1 cellular context compared by ENCODE assay signal in the genomic region with DNA sequence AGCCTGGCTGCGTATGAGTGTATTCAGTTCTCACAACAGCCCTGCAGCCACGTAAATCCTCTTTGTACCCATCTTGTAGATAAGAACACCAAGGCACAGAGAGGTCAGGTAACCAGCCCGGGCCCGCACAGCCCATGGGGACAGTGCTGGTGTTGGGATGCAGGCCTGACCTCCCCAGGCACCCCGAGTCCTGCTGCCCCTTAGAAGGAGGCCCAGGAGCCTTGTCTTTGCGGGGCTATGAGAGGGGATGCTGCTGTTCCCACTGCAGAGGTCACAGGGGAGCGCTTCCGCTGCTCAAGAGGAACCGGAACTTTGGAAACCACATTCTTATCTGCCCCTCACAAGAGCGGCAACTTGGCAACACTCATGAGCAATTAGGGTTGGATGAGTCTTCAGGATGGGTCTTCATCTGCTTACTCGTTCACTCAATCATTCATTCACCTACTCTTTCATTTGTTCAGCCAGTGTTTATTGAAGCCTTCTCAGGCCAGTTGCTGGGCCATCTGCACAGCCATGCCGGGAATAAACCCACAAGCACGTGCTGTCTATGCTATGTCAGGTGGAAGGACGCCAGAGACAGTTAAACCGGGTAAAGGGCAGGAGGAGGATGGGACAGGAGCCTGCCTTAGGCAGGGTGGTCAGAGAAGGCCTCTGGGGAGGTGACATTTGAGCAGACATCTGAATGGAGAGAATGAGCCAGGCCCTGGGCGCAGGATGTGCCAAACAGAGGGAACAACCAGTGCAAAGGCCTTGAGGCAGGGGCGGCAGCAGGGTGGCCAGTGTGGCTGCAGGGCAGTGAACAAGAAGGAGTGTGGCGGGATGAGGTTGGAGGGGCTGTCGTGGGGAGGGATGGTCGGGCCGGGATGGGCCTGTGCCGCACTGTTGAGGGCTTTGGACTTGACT.
A peak's percentile ranks its signal among the peaks of the same experiment; 100 is the strongest.
TF ChIP-seq lines count a peak whose summit lies in the region.

No MANE protein-coding gene starts in this region.

TF ChIP-seq in K562, 482 proteins besides CTCF, POLR2A, EP300 and RAD21 (continued from another document and continues in another):
- TF ChIP-seq, protein P1, sequence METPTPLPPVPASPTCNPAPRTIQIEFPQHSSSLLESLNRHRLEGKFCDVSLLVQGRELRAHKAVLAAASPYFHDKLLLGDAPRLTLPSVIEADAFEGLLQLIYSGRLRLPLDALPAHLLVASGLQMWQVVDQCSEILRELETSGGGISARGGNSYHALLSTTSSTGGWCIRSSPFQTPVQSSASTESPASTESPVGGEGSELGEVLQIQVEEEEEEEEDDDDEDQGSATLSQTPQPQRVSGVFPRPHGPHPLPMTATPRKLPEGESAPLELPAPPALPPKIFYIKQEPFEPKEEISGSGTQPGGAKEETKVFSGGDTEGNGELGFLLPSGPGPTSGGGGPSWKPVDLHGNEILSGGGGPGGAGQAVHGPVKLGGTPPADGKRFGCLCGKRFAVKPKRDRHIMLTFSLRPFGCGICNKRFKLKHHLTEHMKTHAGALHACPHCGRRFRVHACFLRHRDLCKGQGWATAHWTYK (CRISPR knock-in tag; IDR thresholded peaks at IDR 0.05): no peak; the same call in 1 of the 2 replicates
- no peak for TF ChIP-seq BMI1 (IDR thresholded peaks at IDR 0.05; ENCODE audit: low read length)
- TF ChIP-seq, protein P2, sequence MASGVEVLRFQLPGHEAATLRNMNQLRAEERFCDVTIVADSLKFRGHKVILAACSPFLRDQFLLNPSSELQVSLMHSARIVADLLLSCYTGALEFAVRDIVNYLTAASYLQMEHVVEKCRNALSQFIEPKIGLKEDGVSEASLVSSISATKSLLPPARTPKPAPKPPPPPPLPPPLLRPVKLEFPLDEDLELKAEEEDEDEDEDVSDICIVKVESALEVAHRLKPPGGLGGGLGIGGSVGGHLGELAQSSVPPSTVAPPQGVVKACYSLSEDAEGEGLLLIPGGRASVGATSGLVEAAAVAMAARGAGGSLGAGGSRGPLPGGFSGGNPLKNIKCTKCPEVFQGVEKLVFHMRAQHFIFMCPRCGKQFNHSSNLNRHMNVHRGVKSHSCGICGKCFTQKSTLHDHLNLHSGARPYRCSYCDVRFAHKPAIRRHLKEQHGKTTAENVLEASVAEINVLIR (CRISPR knock-in tag; IDR thresholded peaks at IDR 0.05): no peak
- peak; percentile 56; the same call in 1 of the 2 replicates for TF ChIP-seq ZNF134 (CRISPR knock-in tag; conservative IDR thresholded peaks at IDR 0.05)
- no peak for TF ChIP-seq ARHGAP35 (IDR thresholded peaks at IDR 0.05; ENCODE audit: partially characterized antibody)
- no peak for TF ChIP-seq LARP7 (IDR thresholded peaks at IDR 0.05)
- TF ChIP-seq XRCC3 (IDR thresholded peaks at IDR 0.05): no peak
- TF ChIP-seq FOXK1 (CRISPR knock-in tag; IDR thresholded peaks at IDR 0.05; ENCODE audit: borderline replicate concordance): no peak
- no peak for TF ChIP-seq NR4A1 (CRISPR knock-in tag; IDR thresholded peaks at IDR 0.05)
- TF ChIP-seq NR4A1 (tag; IDR thresholded peaks at IDR 0.05): peak; percentile 73
- TF ChIP-seq, protein P3, sequence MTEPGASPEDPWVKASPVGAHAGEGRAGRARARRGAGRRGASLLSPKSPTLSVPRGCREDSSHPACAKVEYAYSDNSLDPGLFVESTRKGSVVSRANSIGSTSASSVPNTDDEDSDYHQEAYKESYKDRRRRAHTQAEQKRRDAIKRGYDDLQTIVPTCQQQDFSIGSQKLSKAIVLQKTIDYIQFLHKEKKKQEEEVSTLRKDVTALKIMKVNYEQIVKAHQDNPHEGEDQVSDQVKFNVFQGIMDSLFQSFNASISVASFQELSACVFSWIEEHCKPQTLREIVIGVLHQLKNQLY (CRISPR knock-in tag; conservative IDR thresholded peaks at IDR 0.05): 0 out of 4 replicates have a peak, but pooled peaks of 1 of the 2 experiments have one; percentile 47
- no peak for TF ChIP-seq TRIM28 (IDR thresholded peaks at IDR 0.05)
- TF ChIP-seq, protein P4, sequence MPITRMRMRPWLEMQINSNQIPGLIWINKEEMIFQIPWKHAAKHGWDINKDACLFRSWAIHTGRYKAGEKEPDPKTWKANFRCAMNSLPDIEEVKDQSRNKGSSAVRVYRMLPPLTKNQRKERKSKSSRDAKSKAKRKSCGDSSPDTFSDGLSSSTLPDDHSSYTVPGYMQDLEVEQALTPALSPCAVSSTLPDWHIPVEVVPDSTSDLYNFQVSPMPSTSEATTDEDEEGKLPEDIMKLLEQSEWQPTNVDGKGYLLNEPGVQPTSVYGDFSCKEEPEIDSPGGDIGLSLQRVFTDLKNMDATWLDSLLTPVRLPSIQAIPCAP (CRISPR knock-in tag; IDR thresholded peaks at IDR 0.05; ENCODE audit: borderline replicate concordance): no peak
- TF ChIP-seq, protein P5, sequence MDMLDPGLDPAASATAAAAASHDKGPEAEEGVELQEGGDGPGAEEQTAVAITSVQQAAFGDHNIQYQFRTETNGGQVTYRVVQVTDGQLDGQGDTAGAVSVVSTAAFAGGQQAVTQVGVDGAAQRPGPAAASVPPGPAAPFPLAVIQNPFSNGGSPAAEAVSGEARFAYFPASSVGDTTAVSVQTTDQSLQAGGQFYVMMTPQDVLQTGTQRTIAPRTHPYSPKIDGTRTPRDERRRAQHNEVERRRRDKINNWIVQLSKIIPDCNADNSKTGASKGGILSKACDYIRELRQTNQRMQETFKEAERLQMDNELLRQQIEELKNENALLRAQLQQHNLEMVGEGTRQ (CRISPR knock-in tag; IDR thresholded peaks at IDR 0.05): no peak
- no peak for TF ChIP-seq ZNF324 (CRISPR knock-in tag; IDR thresholded peaks at IDR 0.05)
- TF ChIP-seq, protein P6, sequence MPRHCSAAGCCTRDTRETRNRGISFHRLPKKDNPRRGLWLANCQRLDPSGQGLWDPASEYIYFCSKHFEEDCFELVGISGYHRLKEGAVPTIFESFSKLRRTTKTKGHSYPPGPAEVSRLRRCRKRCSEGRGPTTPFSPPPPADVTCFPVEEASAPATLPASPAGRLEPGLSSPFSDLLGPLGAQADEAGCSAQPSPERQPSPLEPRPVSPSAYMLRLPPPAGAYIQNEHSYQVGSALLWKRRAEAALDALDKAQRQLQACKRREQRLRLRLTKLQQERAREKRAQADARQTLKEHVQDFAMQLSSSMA (CRISPR knock-in tag; IDR thresholded peaks at IDR 0.05): no peak
- no peak for TF ChIP-seq RBM17 (IDR thresholded peaks at IDR 0.05; ENCODE audit: borderline replicate concordance, low read depth, low read length)
- no peak for TF ChIP-seq RHOXF2B (CRISPR knock-in tag; conservative IDR thresholded peaks at IDR 0.05)
- no peak for TF ChIP-seq SAFB2 (IDR thresholded peaks at IDR 0.05; ENCODE audit: borderline replicate concordance, low read depth, low read length, severe bottlenecking)
- TF ChIP-seq, protein P7, sequence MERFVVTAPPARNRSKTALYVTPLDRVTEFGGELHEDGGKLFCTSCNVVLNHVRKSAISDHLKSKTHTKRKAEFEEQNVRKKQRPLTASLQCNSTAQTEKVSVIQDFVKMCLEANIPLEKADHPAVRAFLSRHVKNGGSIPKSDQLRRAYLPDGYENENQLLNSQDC (CRISPR knock-in tag; IDR thresholded peaks at IDR 0.05): no peak
- no peak for TF ChIP-seq ZNF140 (CRISPR knock-in tag; IDR thresholded peaks at IDR 0.05)
- peak; percentile 31; the same call in 1 of the 2 replicates for TF ChIP-seq ZNF239 (CRISPR knock-in tag; IDR thresholded peaks at IDR 0.05)
- TF ChIP-seq SRSF7 (optimal IDR thresholded peaks at IDR 0.05; ENCODE audit: low read depth, low read length): no peak
- peak; percentile 93 for TF ChIP-seq NR2C1 (IDR thresholded peaks at IDR 0.05)
- peak; percentile 94 for TF ChIP-seq NR2C1 (tag; IDR thresholded peaks at IDR 0.05)
- peak; percentile 22 for TF ChIP-seq TBP (optimal IDR thresholded peaks at IDR 0.05; ENCODE audit: low read depth, low read length)
- TF ChIP-seq, protein P8, sequence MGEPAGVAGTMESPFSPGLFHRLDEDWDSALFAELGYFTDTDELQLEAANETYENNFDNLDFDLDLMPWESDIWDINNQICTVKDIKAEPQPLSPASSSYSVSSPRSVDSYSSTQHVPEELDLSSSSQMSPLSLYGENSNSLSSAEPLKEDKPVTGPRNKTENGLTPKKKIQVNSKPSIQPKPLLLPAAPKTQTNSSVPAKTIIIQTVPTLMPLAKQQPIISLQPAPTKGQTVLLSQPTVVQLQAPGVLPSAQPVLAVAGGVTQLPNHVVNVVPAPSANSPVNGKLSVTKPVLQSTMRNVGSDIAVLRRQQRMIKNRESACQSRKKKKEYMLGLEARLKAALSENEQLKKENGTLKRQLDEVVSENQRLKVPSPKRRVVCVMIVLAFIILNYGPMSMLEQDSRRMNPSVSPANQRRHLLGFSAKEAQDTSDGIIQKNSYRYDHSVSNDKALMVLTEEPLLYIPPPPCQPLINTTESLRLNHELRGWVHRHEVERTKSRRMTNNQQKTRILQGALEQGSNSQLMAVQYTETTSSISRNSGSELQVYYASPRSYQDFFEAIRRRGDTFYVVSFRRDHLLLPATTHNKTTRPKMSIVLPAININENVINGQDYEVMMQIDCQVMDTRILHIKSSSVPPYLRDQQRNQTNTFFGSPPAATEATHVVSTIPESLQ (CRISPR knock-in tag; IDR thresholded peaks at IDR 0.05): peak; percentile 77; the same call in 1 of the 2 replicates
- no peak for TF ChIP-seq ZC3H8 (IDR thresholded peaks at IDR 0.05)
- TF ChIP-seq, protein P9, sequence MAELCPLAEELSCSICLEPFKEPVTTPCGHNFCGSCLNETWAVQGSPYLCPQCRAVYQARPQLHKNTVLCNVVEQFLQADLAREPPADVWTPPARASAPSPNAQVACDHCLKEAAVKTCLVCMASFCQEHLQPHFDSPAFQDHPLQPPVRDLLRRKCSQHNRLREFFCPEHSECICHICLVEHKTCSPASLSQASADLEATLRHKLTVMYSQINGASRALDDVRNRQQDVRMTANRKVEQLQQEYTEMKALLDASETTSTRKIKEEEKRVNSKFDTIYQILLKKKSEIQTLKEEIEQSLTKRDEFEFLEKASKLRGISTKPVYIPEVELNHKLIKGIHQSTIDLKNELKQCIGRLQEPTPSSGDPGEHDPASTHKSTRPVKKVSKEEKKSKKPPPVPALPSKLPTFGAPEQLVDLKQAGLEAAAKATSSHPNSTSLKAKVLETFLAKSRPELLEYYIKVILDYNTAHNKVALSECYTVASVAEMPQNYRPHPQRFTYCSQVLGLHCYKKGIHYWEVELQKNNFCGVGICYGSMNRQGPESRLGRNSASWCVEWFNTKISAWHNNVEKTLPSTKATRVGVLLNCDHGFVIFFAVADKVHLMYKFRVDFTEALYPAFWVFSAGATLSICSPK (IDR thresholded peaks at IDR 0.05; ENCODE audit: borderline replicate concordance): no peak
- no peak for TF ChIP-seq ZNF224 (CRISPR knock-in tag; IDR thresholded peaks at IDR 0.05)
- TF ChIP-seq, protein P10, sequence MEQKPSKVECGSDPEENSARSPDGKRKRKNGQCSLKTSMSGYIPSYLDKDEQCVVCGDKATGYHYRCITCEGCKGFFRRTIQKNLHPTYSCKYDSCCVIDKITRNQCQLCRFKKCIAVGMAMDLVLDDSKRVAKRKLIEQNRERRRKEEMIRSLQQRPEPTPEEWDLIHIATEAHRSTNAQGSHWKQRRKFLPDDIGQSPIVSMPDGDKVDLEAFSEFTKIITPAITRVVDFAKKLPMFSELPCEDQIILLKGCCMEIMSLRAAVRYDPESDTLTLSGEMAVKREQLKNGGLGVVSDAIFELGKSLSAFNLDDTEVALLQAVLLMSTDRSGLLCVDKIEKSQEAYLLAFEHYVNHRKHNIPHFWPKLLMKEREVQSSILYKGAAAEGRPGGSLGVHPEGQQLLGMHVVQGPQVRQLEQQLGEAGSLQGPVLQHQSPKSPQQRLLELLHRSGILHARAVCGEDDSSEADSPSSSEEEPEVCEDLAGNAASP (IDR thresholded peaks at IDR 0.05): no peak
- no peak for TF ChIP-seq HNRNPUL1 (IDR thresholded peaks at IDR 0.05; ENCODE audit: low read length)
- TF ChIP-seq ILK (tag; IDR thresholded peaks at IDR 0.05; ENCODE audit: borderline replicate concordance, low read depth): no peak
- TF ChIP-seq RBFOX2 (IDR thresholded peaks at IDR 0.05; ENCODE audit: low read depth, low read length): peak; percentile 54; the same call in 1 of the 2 replicates
- no peak for TF ChIP-seq ZNF717 (CRISPR knock-in tag; IDR thresholded peaks at IDR 0.05)
- peak; percentile 74 for TF ChIP-seq NEUROD1 (IDR thresholded peaks at IDR 0.05; ENCODE audit: borderline replicate concordance, low read depth, low read length, partially characterized antibody)
- peak; percentile 70 for TF ChIP-seq PHF20 (IDR thresholded peaks at IDR 0.05; ENCODE audit: partially characterized antibody)
- TF ChIP-seq, protein P11, sequence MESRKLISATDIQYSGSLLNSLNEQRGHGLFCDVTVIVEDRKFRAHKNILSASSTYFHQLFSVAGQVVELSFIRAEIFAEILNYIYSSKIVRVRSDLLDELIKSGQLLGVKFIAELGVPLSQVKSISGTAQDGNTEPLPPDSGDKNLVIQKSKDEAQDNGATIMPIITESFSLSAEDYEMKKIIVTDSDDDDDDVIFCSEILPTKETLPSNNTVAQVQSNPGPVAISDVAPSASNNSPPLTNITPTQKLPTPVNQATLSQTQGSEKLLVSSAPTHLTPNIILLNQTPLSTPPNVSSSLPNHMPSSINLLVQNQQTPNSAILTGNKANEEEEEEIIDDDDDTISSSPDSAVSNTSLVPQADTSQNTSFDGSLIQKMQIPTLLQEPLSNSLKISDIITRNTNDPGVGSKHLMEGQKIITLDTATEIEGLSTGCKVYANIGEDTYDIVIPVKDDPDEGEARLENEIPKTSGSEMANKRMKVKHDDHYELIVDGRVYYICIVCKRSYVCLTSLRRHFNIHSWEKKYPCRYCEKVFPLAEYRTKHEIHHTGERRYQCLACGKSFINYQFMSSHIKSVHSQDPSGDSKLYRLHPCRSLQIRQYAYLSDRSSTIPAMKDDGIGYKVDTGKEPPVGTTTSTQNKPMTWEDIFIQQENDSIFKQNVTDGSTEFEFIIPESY (CRISPR knock-in tag; IDR thresholded peaks at IDR 0.05): peak; percentile 62
- TF ChIP-seq, protein P12, sequence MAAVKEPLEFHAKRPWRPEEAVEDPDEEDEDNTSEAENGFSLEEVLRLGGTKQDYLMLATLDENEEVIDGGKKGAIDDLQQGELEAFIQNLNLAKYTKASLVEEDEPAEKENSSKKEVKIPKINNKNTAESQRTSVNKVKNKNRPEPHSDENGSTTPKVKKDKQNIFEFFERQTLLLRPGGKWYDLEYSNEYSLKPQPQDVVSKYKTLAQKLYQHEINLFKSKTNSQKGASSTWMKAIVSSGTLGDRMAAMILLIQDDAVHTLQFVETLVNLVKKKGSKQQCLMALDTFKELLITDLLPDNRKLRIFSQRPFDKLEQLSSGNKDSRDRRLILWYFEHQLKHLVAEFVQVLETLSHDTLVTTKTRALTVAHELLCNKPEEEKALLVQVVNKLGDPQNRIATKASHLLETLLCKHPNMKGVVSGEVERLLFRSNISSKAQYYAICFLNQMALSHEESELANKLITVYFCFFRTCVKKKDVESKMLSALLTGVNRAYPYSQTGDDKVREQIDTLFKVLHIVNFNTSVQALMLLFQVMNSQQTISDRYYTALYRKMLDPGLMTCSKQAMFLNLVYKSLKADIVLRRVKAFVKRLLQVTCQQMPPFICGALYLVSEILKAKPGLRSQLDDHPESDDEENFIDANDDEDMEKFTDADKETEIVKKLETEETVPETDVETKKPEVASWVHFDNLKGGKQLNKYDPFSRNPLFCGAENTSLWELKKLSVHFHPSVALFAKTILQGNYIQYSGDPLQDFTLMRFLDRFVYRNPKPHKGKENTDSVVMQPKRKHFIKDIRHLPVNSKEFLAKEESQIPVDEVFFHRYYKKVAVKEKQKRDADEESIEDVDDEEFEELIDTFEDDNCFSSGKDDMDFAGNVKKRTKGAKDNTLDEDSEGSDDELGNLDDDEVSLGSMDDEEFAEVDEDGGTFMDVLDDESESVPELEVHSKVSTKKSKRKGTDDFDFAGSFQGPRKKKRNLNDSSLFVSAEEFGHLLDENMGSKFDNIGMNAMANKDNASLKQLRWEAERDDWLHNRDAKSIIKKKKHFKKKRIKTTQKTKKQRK (IDR thresholded peaks at IDR 0.05; ENCODE audit: borderline replicate concordance, low read depth, low read length): no peak
